In genomic region chr7:128608678-128609421, GRCh38 we compare ENCODE assay signal across 8 cellular contexts.
DNase-seq lines count a peak whose midpoint lies in the region; ATAC-seq and TF ChIP-seq lines count a peak whose summit lies in the region.
"Not testable (repeated sequence)": the region's sequence is repeated elsewhere in the genome, so short reads cannot be mapped to it uniquely, and the experiment has no call there.

No MANE protein-coding gene starts in this region.

- peak; percentile 59 for DNase-seq in Ammon's horn (ENCODE audit: low spot score)
- DNase-seq in NCI-H2081 (lab: John Stamatoyannopoulos, UW), result peak; percentile 60 to 66
- peak in 3 of 5 experiments; percentile 7 to 57 (median 43) for DNase-seq in T-helper 2 cell
- peak; percentile 71 for DNase-seq in astrocyte of the spinal cord (ENCODE audit: low read depth, low spot score)
- DNase-seq in left cardiac atrium, result not testable (repeated sequence)
- DNase-seq in renal cortical epithelial cell (ENCODE audit: low read depth), result peak; percentile 77

- peak; percentile 33 for TF ChIP-seq CTCF in astrocyte of the spinal cord (IDR thresholded peaks at IDR 0.05; ENCODE audit: low read depth, low read length)

- ATAC-seq in GM18868 (IDR thresholded peaks at IDR 0.05; ENCODE audit: unreplicated experiment) (peak; percentile 87), HG03060 (IDR thresholded peaks at IDR 0.05; ENCODE audit: low read depth, unreplicated experiment) (peak; percentile 77), left cardiac atrium (peak; percentile 78 to 82)

- in situ Hi-C loops in astrocyte of the spinal cord (cut with HindIII; ENCODE audit: low sequenced_read_pairs), result not testable (repeated sequence)

- peak overlapping the region; percentile 6 for H3K4me3 ChIP-seq in astrocyte of the spinal cord (ENCODE audit: low read depth, low read length)

- intact Hi-C loops in left cardiac atrium (cut with DNase I), result loop anchor here in 1 of 2 donors (5.0 kb wide), 1 partner anchor 273 kb away; no protein-coding TSS in a partner anchor
